In the genomic region with DNA sequence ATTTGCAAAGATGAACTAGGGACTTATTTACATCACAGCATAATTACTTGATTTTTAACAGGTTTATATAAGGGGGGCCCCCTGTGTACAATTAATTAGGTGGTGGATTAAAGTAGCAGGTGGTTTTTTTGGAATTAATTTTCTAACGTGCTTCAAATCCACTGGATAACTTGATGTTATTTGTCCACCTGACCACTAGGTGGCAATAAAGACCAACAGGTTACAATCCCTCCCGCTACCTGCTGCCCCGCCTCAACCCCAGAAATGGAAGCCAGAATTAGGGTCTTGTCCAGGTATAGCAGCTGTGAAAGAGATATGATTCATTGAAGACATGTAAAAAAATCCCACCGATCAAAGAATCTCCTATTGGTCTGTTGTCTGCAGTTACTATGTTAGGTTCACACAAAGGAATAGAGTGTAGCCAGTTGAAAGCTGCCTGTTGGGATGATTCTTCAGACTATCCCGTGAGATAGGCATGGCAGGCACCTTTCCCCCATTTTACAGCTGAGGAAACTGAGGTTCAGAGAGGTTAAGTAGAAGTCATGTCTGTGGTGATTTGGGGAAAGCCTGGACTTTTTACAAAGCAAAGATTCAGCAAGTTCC, we compare ENCODE assay signal across 8 cellular contexts. TPM values are rescaled to one million over a fixed set of nuclear protein-coding genes. Genes with fewer than 3 reads are reported as not detected.
DNase-seq lines count a peak whose midpoint lies in the region; ATAC-seq, FAIRE-seq and TF ChIP-seq lines count a peak whose summit lies in the region.

No MANE protein-coding gene starts in this region.

- no TSS peak for BruUV-seq in A673 (replicated peaks; lab: Mats Ljungman, UMichigan)

- no peak overlapping the region for H3K27ac Mint-ChIP-seq in HFFc6
- no peak overlapping the region for H3K27ac Mint-ChIP-seq in WTC11

- H3K9me3 Mint-ChIP-seq in HFFc6 = no peaks in the 10 kb centered on the region
- no peaks in the 10 kb centered on the region for H3K9me3 Mint-ChIP-seq in WTC11

- POLR2A ChIA-PET in A673 (lab: Charles Lee; ENCODE audit: low non-redundant PET) (no interaction called here), WTC11 (lab: Charles Lee) (no interaction called here)

- peak; percentile 73 for TF ChIP-seq CTCF in A673 (conservative IDR thresholded peaks at IDR 0.05; ENCODE audit: low read depth, low read length)
- peak; percentile 92 for TF ChIP-seq CTCF in HFFc6 (IDR thresholded peaks at IDR 0.05)
- TF ChIP-seq CTCF in WTC11 (IDR thresholded peaks at IDR 0.05) = peak; percentile 78
- peak; percentile 59 for TF ChIP-seq CTCF in fibroblast of mammary gland (conservative IDR thresholded peaks at IDR 0.05; ENCODE audit: control insufficient read depth, insufficient read depth, low read depth, low read length)
- TF ChIP-seq CTCF in pancreas (IDR thresholded peaks at IDR 0.05) = peak; percentile 53 to 70 (median 63)

- no peaks in the 10 kb centered on the region for H3K36me3 Mint-ChIP-seq in HFFc6 (ENCODE audit: low read depth)
- no peaks in the 10 kb centered on the region for H3K36me3 Mint-ChIP-seq in WTC11

- H3K27me3 ChIP-seq in A673 (replicated peaks; ENCODE audit: insufficient read depth, low read depth, low read length, poor library complexity) (peaks cover 13% of the 10 kb centered on the region), pancreas (no peaks in the 10 kb centered on the region)

- WGBS in pancreas, 2 donors = 10% methylated on average over 5 of the region's 5 CpGs

- intact Hi-C loops in A673 (cut with micrococcal nuclease; ENCODE audit: unreplicated experiment) (loop anchor here (1.0 to 10.0 kb wide), 4 partner anchors 407 to 959 kb away; no protein-coding TSS in a partner anchor), pancreas (cut with DNase I) (loop anchor here in 1 of 3 donors (10.0 kb wide), 1 partner anchor 959 kb away; no protein-coding TSS in a partner anchor)

- H3K4me3 ChIP-seq in A673 (ENCODE audit: low read depth, low read length, poor library complexity, severe bottlenecking) (no peak overlapping the region), fibroblast of mammary gland (ENCODE audit: control insufficient read depth, low read depth, low read length) (no peak overlapping the region), pancreas (no peak overlapping the region)

- FAIRE-seq in pancreas (lab: Jason Lieb, UNC) = no peak

- H3K36me3 ChIP-seq in A673 (ENCODE audit: insufficient read depth, low read length, poor library complexity, severe bottlenecking) (no peaks in the 10 kb centered on the region), pancreas (no peaks in the 10 kb centered on the region)

- DNase-seq in A673 (ENCODE audit: low spot score) (peak; percentile 41), ELR (ENCODE audit: low read depth) (peak; percentile 70), HFFc6 (no peak), NCI-H187 treated with DMSO at 0.1 percent for 48 hours (lab: John Stamatoyannopoulos, UW) (peak; percentile 48), WTC11 (ENCODE audit: low spot score) (peak; percentile 22), fibroblast of mammary gland (ENCODE audit: low read depth) (peak; percentile 33), pancreas (peak in 2 of 6 donors; percentile 9 to 28)

- H3K27ac ChIP-seq in A673 (ENCODE audit: low read depth, low read length, poor library complexity, severe bottlenecking) = no peak overlapping the region
- H3K27ac ChIP-seq in pancreas = no peak overlapping the region

- H3K4me1 Mint-ChIP-seq in HFFc6 (ENCODE audit: low read depth) = 0 out of 2 replicates have a peak, but pooled peaks cover 7% of the 10 kb centered on the region
- no peaks in the 10 kb centered on the region for H3K4me1 Mint-ChIP-seq in WTC11

- H3K4me3 Mint-ChIP-seq in HFFc6 (no peak overlapping the region), WTC11 (no peak overlapping the region)

- ATAC-seq in WTC11 = peak; percentile 79
- ATAC-seq in pancreas = peak; percentile 60 to 84 (median 78)
- ATAC-seq in HG02623 (IDR thresholded peaks at IDR 0.05; ENCODE audit: unreplicated experiment) = no peak

- H3K27me3 Mint-ChIP-seq in HFFc6 (ENCODE audit: insufficient read depth) (peaks cover 27% of the 10 kb centered on the region), WTC11 (ENCODE audit: low read depth) (no peaks in the 10 kb centered on the region)

- H3K9me3 ChIP-seq in A673 (ENCODE audit: low read depth, low read length, poor library complexity, severe bottlenecking) = no peaks in the 10 kb centered on the region
- H3K9me3 ChIP-seq in pancreas = no peaks in the 10 kb centered on the region

- H3K4me1 ChIP-seq in A673 (ENCODE audit: insufficient read depth, low read length, poor library complexity, severe bottlenecking) (no peaks in the 10 kb centered on the region), pancreas (no peaks in the 10 kb centered on the region)

- CTCF ChIA-PET in A673 (lab: Charles Lee) (interaction anchor here (1.8 kb wide), 1 partner anchor 414 kb away, joined by 11 read pairs; no protein-coding TSS in a partner anchor), WTC11 (lab: Charles Lee) (interaction anchor here (0.9 to 2.5 kb wide), 5 partner anchors 118 to 741 kb away, joined by 3 to 30 read pairs (median 4); no protein-coding TSS in a partner anchor)

TF ChIP-seq in WTC11, 78 proteins besides CTCF, POLR2A, EP300 and RAD21:
- TF ChIP-seq, protein P1, sequence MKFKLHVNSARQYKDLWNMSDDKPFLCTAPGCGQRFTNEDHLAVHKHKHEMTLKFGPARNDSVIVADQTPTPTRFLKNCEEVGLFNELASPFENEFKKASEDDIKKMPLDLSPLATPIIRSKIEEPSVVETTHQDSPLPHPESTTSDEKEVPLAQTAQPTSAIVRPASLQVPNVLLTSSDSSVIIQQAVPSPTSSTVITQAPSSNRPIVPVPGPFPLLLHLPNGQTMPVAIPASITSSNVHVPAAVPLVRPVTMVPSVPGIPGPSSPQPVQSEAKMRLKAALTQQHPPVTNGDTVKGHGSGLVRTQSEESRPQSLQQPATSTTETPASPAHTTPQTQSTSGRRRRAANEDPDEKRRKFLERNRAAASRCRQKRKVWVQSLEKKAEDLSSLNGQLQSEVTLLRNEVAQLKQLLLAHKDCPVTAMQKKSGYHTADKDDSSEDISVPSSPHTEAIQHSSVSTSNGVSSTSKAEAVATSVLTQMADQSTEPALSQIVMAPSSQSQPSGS (CRISPR knock-in tag; IDR thresholded peaks at IDR 0.05; ENCODE audit: borderline replicate concordance, low read depth) = no peak
- TF ChIP-seq, protein P2, sequence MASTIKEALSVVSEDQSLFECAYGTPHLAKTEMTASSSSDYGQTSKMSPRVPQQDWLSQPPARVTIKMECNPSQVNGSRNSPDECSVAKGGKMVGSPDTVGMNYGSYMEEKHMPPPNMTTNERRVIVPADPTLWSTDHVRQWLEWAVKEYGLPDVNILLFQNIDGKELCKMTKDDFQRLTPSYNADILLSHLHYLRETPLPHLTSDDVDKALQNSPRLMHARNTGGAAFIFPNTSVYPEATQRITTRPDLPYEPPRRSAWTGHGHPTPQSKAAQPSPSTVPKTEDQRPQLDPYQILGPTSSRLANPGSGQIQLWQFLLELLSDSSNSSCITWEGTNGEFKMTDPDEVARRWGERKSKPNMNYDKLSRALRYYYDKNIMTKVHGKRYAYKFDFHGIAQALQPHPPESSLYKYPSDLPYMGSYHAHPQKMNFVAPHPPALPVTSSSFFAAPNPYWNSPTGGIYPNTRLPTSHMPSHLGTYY (CRISPR knock-in tag; IDR thresholded peaks at IDR 0.05) = no peak
- TF ChIP-seq, protein P3, sequence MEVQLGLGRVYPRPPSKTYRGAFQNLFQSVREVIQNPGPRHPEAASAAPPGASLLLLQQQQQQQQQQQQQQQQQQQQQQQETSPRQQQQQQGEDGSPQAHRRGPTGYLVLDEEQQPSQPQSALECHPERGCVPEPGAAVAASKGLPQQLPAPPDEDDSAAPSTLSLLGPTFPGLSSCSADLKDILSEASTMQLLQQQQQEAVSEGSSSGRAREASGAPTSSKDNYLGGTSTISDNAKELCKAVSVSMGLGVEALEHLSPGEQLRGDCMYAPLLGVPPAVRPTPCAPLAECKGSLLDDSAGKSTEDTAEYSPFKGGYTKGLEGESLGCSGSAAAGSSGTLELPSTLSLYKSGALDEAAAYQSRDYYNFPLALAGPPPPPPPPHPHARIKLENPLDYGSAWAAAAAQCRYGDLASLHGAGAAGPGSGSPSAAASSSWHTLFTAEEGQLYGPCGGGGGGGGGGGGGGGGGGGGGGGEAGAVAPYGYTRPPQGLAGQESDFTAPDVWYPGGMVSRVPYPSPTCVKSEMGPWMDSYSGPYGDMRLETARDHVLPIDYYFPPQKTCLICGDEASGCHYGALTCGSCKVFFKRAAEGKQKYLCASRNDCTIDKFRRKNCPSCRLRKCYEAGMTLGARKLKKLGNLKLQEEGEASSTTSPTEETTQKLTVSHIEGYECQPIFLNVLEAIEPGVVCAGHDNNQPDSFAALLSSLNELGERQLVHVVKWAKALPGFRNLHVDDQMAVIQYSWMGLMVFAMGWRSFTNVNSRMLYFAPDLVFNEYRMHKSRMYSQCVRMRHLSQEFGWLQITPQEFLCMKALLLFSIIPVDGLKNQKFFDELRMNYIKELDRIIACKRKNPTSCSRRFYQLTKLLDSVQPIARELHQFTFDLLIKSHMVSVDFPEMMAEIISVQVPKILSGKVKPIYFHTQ (CRISPR knock-in tag; IDR thresholded peaks at IDR 0.05) = no peak
- TF ChIP-seq ZNF232 (CRISPR knock-in tag; IDR thresholded peaks at IDR 0.05) = no peak

RNA-seq across cellular contexts. Expression of gene MFSD1, which starts 44.0 kb away (rescaled TPM):
- total RNA-seq in A673 (2021) (15.2 and 16.1 TPM in 2 replicates), WTC11 (2021) (6.6 to 8.2 TPM (median 6.7 TPM) in 3 replicates), pancreas (10 to 100 TPM; 13.0 to 37.4 (median 22.6) TPM)
- total RNA-seq in HFFc6 (2021; fragmentation: NEBNext Ultra II Directional; extraction: Animal tissue kit (Norgen Biotek cat#: 25700)) = 10 to 100 TPM; 61.6 to 75.4 (median 68.8) TPM
- polyA plus RNA-seq in pancreas = 10 to 100 TPM in 1 of 2 donors, 1 to 10 TPM in 1; 8.9 to 27.2 TPM
